ENCODE assay signal across 1 cellular context in genomic region chr1:85572574-85572973, GRCh38.
TF ChIP-seq lines count a peak whose summit lies in the region.

No MANE protein-coding gene starts in this region.

TF ChIP-seq in endothelial cell of umbilical vein, 7 proteins besides CTCF, POLR2A, EP300 and RAD21:
- TF ChIP-seq JUN (IDR thresholded peaks at IDR 0.05; ENCODE audit: borderline replicate concordance, insufficient read depth, insufficient read length, low read depth) (no peak), FOS (IDR thresholded peaks at IDR 0.05; ENCODE audit: borderline replicate concordance, insufficient read depth, low read length) (no peak), EZH2 (IDR thresholded peaks at IDR 0.05; ENCODE audit: borderline replicate concordance, low read depth, low read length, severe bottlenecking) (no peak), POLR2AphosphoS5 (IDR thresholded peaks at IDR 0.05; ENCODE audit: insufficient read depth, low read depth, low read length) (no peak), MAX (IDR thresholded peaks at IDR 0.05; ENCODE audit: insufficient read depth, insufficient read length) (no peak)
